Comparison of ENCODE assay signal across 8 cellular contexts in the genomic region with DNA sequence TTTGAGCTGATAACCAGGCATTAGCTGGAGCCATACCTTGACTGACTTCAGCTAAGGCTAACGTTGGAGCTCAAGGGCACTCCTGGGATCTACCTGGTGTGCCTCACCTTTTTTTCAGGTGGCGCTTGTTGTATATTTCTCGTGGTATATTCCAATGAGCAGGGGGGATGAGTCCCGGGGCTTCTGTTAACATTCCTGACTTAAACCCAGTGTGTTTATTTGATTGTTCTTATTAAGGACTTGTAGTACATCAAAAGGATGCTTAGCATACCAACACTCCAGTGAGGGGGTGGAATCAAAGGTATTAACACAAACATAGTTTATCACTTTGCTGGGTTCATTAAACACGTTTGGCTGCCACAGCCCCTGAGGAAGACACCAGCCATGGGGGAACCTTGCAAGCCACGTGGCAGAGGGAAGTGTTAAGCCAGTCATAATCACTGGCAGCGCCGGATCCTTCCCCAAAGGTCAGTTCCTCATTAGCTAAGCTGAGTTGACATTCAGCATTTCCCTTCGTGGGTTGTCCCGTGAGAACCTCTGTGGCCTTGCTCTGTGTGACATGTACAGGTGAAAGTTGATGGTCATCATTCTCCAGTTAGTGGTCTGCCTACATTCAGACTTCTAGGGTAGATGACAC.
DNase-seq lines count a peak whose midpoint lies in the region; ATAC-seq and TF ChIP-seq lines count a peak whose summit lies in the region.

No MANE protein-coding gene starts in this region.

- intact Hi-C loops in activated B cell treated with CpG ODN at 0.5 μM for 24 hours (cut with micrococcal nuclease) = no loop called here
- intact Hi-C loops in CD8-positive, alpha-beta T cell (cut with DNase I, micrococcal nuclease) = no loop called here

- H3K4me1 ChIP-seq in hepatocyte (ENCODE audit: insufficient read depth) (peaks cover 39% of the 10 kb centered on the region), smooth muscle cell (ENCODE audit: low read depth) (peaks cover 38% of the 10 kb centered on the region)
- H3K4me1 ChIP-seq in CD8-positive, alpha-beta T cell (ENCODE audit: insufficient read depth, low read length) = no peaks in the 10 kb centered on the region

- peak overlapping the region; percentile 87 for H3K27ac Mint-ChIP-seq in activated B cell treated with CpG ODN at 0.5 μM for 24 hours
- H3K27ac Mint-ChIP-seq in CD8-positive, alpha-beta T cell = no peak overlapping the region

- H2AFZ ChIP-seq in hepatocyte = no peak overlapping the region
- H2AFZ ChIP-seq in smooth muscle cell (ENCODE audit: low read depth) = no peak overlapping the region

- DNase-seq in GM13977 (ENCODE audit: low spot score) (peak; percentile 50), activated B cell treated with CpG ODN at 0.5 μM for 24 hours (peak; percentile 32), hepatocyte (ENCODE audit: low spot score) (peak; percentile 31), smooth muscle cell (lab: John Stamatoyannopoulos, UW; ENCODE audit: unreplicated experiment) (no peak), SW 1271 (lab: John Stamatoyannopoulos, UW) (no peak)
- no peak for DNase-seq in CD8-positive, alpha-beta T cell
- DNase-seq in activated naive CD4-positive, alpha-beta T cell treated with Interleukin-2 at 50 U/mL for 16 hours = no peak

- H3K79me2 ChIP-seq in hepatocyte (no peaks in the 10 kb centered on the region), smooth muscle cell (ENCODE audit: low read depth) (no peaks in the 10 kb centered on the region)

- in situ Hi-C loops in GM13977 (cut with MboI; ENCODE audit: low pct_unique_long_range_greater_than_20kb, low sequenced_read_pairs, unreplicated experiment) = no loop called here

- CTCF ChIA-PET in activated B cell treated with CpG ODN at 0.5 μM for 24 hours (lab: Charles Lee) = no interaction called here
- CTCF ChIA-PET in CD8-positive, alpha-beta T cell (lab: Charles Lee) = no interaction called here

- H3K27me3 ChIP-seq in hepatocyte (no peaks in the 10 kb centered on the region), smooth muscle cell (ENCODE audit: low read depth) (no peaks in the 10 kb centered on the region)
- no peaks in the 10 kb centered on the region for H3K27me3 ChIP-seq in CD8-positive, alpha-beta T cell (ENCODE audit: insufficient read depth, low read length)

- H3K27ac ChIP-seq in hepatocyte (peak overlapping the region; percentile 94), smooth muscle cell (ENCODE audit: low read depth) (peak overlapping the region; percentile 97)
- H3K27ac ChIP-seq in CD8-positive, alpha-beta T cell (ENCODE audit: low read depth, low read length) = no peak overlapping the region

- peaks cover 14% of the 10 kb centered on the region for H3F3A ChIP-seq in smooth muscle cell (ENCODE audit: low read depth)

- H3K9ac ChIP-seq in smooth muscle cell (ENCODE audit: low read depth) = peak overlapping the region; percentile 94

- H3K4me1 Mint-ChIP-seq in activated B cell treated with CpG ODN at 0.5 μM for 24 hours = peaks cover 61% of the 10 kb centered on the region
- H3K4me1 Mint-ChIP-seq in CD8-positive, alpha-beta T cell (ENCODE audit: low read depth) = peaks cover 7% of the 10 kb centered on the region

- POLR2A ChIA-PET in activated B cell treated with CpG ODN at 0.5 μM for 24 hours (lab: Charles Lee) = no interaction called here
- POLR2A ChIA-PET in CD8-positive, alpha-beta T cell (lab: Charles Lee) = no interaction called here

- H3K9me3 Mint-ChIP-seq in activated B cell treated with CpG ODN at 0.5 μM for 24 hours = no peaks in the 10 kb centered on the region
- H3K9me3 Mint-ChIP-seq in CD8-positive, alpha-beta T cell = no peaks in the 10 kb centered on the region

- H4K20me1 ChIP-seq in hepatocyte (ENCODE audit: insufficient read depth, poor library complexity, severe bottlenecking) (no peaks in the 10 kb centered on the region), smooth muscle cell (ENCODE audit: low read depth) (no peaks in the 10 kb centered on the region)

- no peaks in the 10 kb centered on the region for H3K27me3 Mint-ChIP-seq in activated B cell treated with CpG ODN at 0.5 μM for 24 hours
- no peaks in the 10 kb centered on the region for H3K27me3 Mint-ChIP-seq in CD8-positive, alpha-beta T cell (ENCODE audit: low read depth)

- H3K4me3 ChIP-seq in hepatocyte (no peak overlapping the region), smooth muscle cell (no peak overlapping the region)
- no peak overlapping the region for H3K4me3 ChIP-seq in CD8-positive, alpha-beta T cell (ENCODE audit: low read depth, low read length)

- WGBS in hepatocyte (ENCODE audit: low lambda C conversion rate, missing lambda C conversion rate) = 40% methylated on average over 10 of the region's 10 CpGs
- 20% methylated on average over 10 of the region's 10 CpGs for WGBS in smooth muscle cell (ENCODE audit: low lambda C conversion rate)

- H3K4me2 ChIP-seq in hepatocyte = peak overlapping the region; percentile 45
- peak overlapping the region; percentile 73 for H3K4me2 ChIP-seq in smooth muscle cell

- peak overlapping the region; percentile 53 for H3K4me3 Mint-ChIP-seq in activated B cell treated with CpG ODN at 0.5 μM for 24 hours
- H3K4me3 Mint-ChIP-seq in CD8-positive, alpha-beta T cell = no peak overlapping the region

- peaks cover 81% of the 10 kb centered on the region for H3K36me3 Mint-ChIP-seq in activated B cell treated with CpG ODN at 0.5 μM for 24 hours (ENCODE audit: low read depth)
- H3K36me3 Mint-ChIP-seq in CD8-positive, alpha-beta T cell = peaks cover 83% of the 10 kb centered on the region

- H3K9me3 ChIP-seq in hepatocyte (ENCODE audit: low read depth) = no peaks in the 10 kb centered on the region
- no peaks in the 10 kb centered on the region for H3K9me3 ChIP-seq in smooth muscle cell (replicated peaks; ENCODE audit: low read depth)
- H3K9me3 ChIP-seq in CD8-positive, alpha-beta T cell (ENCODE audit: low read length) = no peaks in the 10 kb centered on the region

- ATAC-seq in HG03159 (IDR thresholded peaks at IDR 0.05; ENCODE audit: unreplicated experiment) (peak; percentile 77), activated B cell treated with CpG ODN at 0.5 μM for 24 hours (ENCODE audit: low read depth) (peak; percentile 76)
- ATAC-seq in CD8-positive, alpha-beta T cell = no peak

- H3K9me2 ChIP-seq in hepatocyte (replicated peaks; ENCODE audit: insufficient read depth) = no peaks in the 10 kb centered on the region

- no peaks in the 10 kb centered on the region for H3K36me3 ChIP-seq in hepatocyte (replicated peaks; ENCODE audit: insufficient read depth, low read depth)
- no peaks in the 10 kb centered on the region for H3K36me3 ChIP-seq in smooth muscle cell (ENCODE audit: low read depth)
- peaks cover 15% of the 10 kb centered on the region for H3K36me3 ChIP-seq in CD8-positive, alpha-beta T cell (ENCODE audit: insufficient read depth, low read length)

- no peak for TF ChIP-seq CTCF in GM13977 (IDR thresholded peaks at IDR 0.05; ENCODE audit: extremely low read depth, insufficient read depth, missing control alignments)
- no peak for TF ChIP-seq CTCF in activated B cell treated with CpG ODN at 0.5 μM for 24 hours (IDR thresholded peaks at IDR 0.05)
- TF ChIP-seq CTCF in hepatocyte (IDR thresholded peaks at IDR 0.05; ENCODE audit: poor library complexity) = no peak
- no peak for TF ChIP-seq CTCF in smooth muscle cell (IDR thresholded peaks at IDR 0.05; ENCODE audit: borderline replicate concordance, insufficient read depth, poor library complexity, severe bottlenecking)
- no peak for TF ChIP-seq CTCF in CD8-positive, alpha-beta T cell (IDR thresholded peaks at IDR 0.05)

Comparison
In these comparisons a context has a peak if more than half of its experiments do, and no peak if none do; other contexts are left out.
1. DNase-seq: peak in GM13977 (single experiment), activated B cell treated with CpG ODN at 0.5 μM for 24 hours (single experiment) and hepatocyte (single experiment); none in smooth muscle cell (single experiment), SW 1271 (0 of 2), CD8-positive, alpha-beta T cell (0 of 7) and activated naive CD4-positive, alpha-beta T cell treated with Interleukin-2 at 50 U/mL for 16 hours (single experiment).